4 cellular contexts compared by ENCODE assay signal in the genomic region with DNA sequence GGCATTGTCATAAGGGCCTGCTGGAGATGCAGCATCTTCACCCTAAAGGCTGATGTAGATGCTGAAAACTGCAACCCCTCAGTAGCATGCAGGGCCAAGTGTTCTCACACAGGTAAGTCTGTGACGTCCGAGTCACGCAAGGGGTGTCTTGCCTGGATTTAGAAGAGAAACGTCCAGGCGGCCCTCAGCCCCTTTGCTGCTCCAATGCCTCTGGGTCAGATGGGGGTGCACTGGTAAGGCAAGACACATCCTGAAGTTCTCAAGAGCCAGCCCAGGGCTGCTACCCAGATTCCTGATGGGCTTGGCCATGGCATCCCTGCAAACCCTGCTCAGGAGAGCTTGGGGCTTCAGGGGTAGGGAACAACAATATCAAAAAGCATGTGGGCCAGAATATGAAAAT. TPM values are rescaled to one million over a fixed set of nuclear protein-coding genes. Genes with fewer than 3 reads are reported as not detected.
"Had no signal": no experiment of that assay in that cellular context is flagged by ENCODE, and none has a peak within 500 bp of the region (broad histone marks: within the 10 kb centered on the region; RNA-seq: fewer than 3 reads in every experiment).

No MANE protein-coding gene starts in this region.

- H3K4me3 ChIP-seq: GM12878 had no signal

- DNase-seq: GDM1, GF-D8 had no signal

- ATAC-seq: GM12878 had no signal

RNA-seq across cellular contexts. Expression of gene ONECUT1, which starts 25.4 kb away (rescaled TPM):
- total RNA-seq: G401 had no signal
- polyA plus RNA-seq: GM12878 had no signal
